Comparison of ENCODE assay signal across 8 cellular contexts in the genomic region with DNA sequence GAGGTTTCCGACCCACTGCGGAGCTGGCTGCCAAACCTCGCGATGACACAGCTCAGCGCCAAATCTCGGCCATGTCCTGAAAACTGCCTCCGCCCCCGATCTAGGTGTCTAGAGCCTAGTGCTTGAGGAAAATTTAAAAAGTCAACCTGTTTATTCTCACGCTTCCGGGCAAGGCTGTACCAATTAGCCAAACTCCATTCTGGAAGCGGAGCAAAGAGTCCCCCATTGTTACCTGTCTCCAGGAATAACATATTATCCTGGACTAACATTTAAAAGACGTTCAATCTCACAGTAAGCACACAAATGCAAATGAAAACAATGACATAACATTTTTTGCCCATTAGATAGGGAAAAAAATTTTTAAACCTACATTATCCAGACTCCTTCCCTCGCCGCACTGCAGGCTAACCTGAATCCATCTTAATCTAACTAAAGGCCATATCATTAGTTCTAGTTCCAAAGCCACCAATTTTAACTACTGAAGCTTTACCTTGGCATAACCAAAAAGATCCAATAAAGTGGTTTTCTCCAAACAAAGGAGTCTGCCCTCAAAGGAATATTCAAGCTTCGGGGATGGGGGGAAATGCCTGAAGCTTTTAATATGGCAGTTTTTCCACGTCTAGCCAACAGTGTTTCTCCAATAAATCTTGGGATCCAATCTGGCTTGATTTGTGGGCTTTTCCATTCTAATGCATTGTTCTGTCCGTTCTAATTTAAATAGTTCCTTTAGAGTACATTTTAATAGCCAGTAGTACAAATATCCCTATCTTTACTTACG. TPM values are rescaled to one million over a fixed set of nuclear protein-coding genes. Genes with fewer than 3 reads are reported as not detected.
DNase-seq lines count a peak whose midpoint lies in the region; ATAC-seq and TF ChIP-seq lines count a peak whose summit lies in the region.

No MANE protein-coding gene starts in this region.

- peak; percentile 53 for ATAC-seq in HG03064 (IDR thresholded peaks at IDR 0.05; ENCODE audit: low read depth, unreplicated experiment)
- ATAC-seq in activated T-cell treated with anti-CD3 and anti-CD28 coated beads, Interleukin-2, amount 50 U/mL, for 72 hours (replicated peaks in 1 of 2): no peak
- no peak for ATAC-seq in HG02938 (IDR thresholded peaks at IDR 0.05; ENCODE audit: unreplicated experiment)
- no peak for ATAC-seq in HG03175 (IDR thresholded peaks at IDR 0.05; ENCODE audit: unreplicated experiment)

- no peaks in the 10 kb centered on the region for H3K9me3 Mint-ChIP-seq in activated T-cell treated with anti-CD3 and anti-CD28 coated beads, Interleukin-2, amount 50 U/mL, for 72 hours
- H3K9me3 Mint-ChIP-seq in immature natural killer cell: no peaks in the 10 kb centered on the region

- H3K4me1 Mint-ChIP-seq in activated T-cell treated with anti-CD3 and anti-CD28 coated beads, Interleukin-2, amount 50 U/mL, for 72 hours (ENCODE audit: low read depth): peaks cover 39% of the 10 kb centered on the region
- peaks cover 35 to 47% of the 10 kb centered on the region in 2 donors for H3K4me1 Mint-ChIP-seq in immature natural killer cell

- no peaks in the 10 kb centered on the region for H3K36me3 ChIP-seq in suprapubic skin

- 55% methylated on average over 18 of the region's 18 CpGs for WGBS in suprapubic skin

- TF ChIP-seq CTCF in suprapubic skin (IDR thresholded peaks at IDR 0.05): no peak

- TF ChIP-seq EP300 in suprapubic skin (IDR thresholded peaks at IDR 0.05): no peak

- H3K4me1 ChIP-seq in suprapubic skin: peaks cover 18% of the 10 kb centered on the region

- no peaks in the 10 kb centered on the region for H3K9me3 ChIP-seq in suprapubic skin

- peaks cover 26 to 47% of the 10 kb centered on the region in 2 donors for H3K36me3 Mint-ChIP-seq in activated T-cell treated with anti-CD3 and anti-CD28 coated beads, Interleukin-2, amount 50 U/mL, for 72 hours (ENCODE audit: insufficient read depth in 2 of 2)
- no peaks in the 10 kb centered on the region for H3K36me3 Mint-ChIP-seq in immature natural killer cell

- no peaks in the 10 kb centered on the region for H3K27me3 ChIP-seq in suprapubic skin

- H3K27ac Mint-ChIP-seq in activated T-cell treated with anti-CD3 and anti-CD28 coated beads, Interleukin-2, amount 50 U/mL, for 72 hours: peak overlapping the region; percentile 98
- peak overlapping the region; percentile 86 to 98 (median 95) for H3K27ac Mint-ChIP-seq in immature natural killer cell

- peaks cover 15% of the 10 kb centered on the region for H3K27me3 Mint-ChIP-seq in activated T-cell treated with anti-CD3 and anti-CD28 coated beads, Interleukin-2, amount 50 U/mL, for 72 hours (ENCODE audit: low read depth)
- peaks cover 7 to 18% (median 13%) of the 10 kb centered on the region in 3 donors for H3K27me3 Mint-ChIP-seq in immature natural killer cell (ENCODE audit: low read depth in 3 of 3)

- no peak for TF ChIP-seq POLR2A in suprapubic skin (IDR thresholded peaks at IDR 0.05)

- DNase-seq in ELR (ENCODE audit: low read depth): peak; percentile 22
- DNase-seq in activated T-cell treated with anti-CD3 and anti-CD28 coated beads, Interleukin-2, amount 50 U/mL, for 72 hours: no peak
- no peak for DNase-seq in immature natural killer cell
- no peak for DNase-seq in suprapubic skin (ENCODE audit: low spot score in 2 of 2)
- DNase-seq in NCI-H510A (lab: John Stamatoyannopoulos, UW): no peak

- H3K4me3 ChIP-seq in suprapubic skin: peak overlapping the region; percentile 71

- peak overlapping the region; percentile 93 for H3K27ac ChIP-seq in suprapubic skin

- peak overlapping the region; percentile 81 to 99 for H3K4me3 Mint-ChIP-seq in activated T-cell treated with anti-CD3 and anti-CD28 coated beads, Interleukin-2, amount 50 U/mL, for 72 hours
- H3K4me3 Mint-ChIP-seq in immature natural killer cell: peak overlapping the region; percentile 79 to 97 (median 87)

RNA-seq across cellular contexts. Expression of a gene that starts 1.9 kb away (rescaled TPM):
- total RNA-seq in activated T-cell treated with anti-CD3 and anti-CD28 coated beads, Interleukin-2, amount 50 U/mL, for 72 hours: 100 to 1,000 TPM; 608 to 684 TPM
- polyA plus RNA-seq in immature natural killer cell: 10 to 100 TPM in 1 of 3 donors, 1 to 10 TPM in 2; 4.2 to 22.4 (median 4.6) TPM
- total RNA-seq in suprapubic skin: 100 to 1,000 TPM; 152 to 208 (median 186) TPM
